9 cellular contexts compared by ENCODE assay signal in the genomic region with DNA sequence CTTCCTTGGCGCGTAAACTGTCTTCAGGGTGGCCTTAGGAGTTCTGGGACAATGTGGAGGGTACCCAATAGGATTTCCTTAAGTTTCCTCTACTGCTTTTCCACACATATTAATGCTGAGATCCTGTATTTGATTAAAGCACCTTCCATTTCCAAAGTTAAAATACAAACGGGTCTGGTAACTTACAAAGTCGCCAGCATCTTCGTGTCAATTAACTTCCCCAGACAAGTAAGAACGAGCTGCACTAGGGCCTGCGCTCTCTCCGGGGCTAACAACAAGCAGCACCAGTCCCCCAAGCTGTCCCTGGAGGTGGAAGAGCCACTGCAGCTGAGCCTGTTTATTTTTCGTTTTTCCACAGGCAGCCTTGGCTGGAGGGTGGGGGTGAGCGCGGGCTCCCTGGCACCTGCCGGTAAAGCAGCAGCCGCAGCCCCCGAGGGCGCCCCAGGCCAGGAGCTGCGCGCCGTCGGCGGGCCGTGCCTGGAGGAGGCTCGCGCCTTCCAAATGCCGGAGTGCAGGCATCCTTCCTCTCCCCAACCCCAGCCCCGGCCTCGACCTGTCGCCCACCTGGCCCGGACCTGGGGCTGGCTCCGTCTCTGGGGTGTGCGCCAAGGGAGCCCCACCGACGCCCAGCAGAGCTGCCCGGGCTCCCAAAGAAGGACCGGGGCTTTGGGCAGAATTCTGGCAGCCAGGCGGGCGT.
DNase-seq lines count a peak whose midpoint lies in the region; ATAC-seq, FAIRE-seq and TF ChIP-seq lines count a peak whose summit lies in the region.
"Had no signal": no experiment of that assay in that cellular context is flagged by ENCODE, and none has a peak within 500 bp of the region (broad histone marks: within the 10 kb centered on the region; RNA-seq: fewer than 3 reads in every experiment).

No MANE protein-coding gene starts in this region.

- H3K4me3 Mint-ChIP-seq in CD8-positive, alpha-beta T cell = peak overlapping the region; percentile 55
- H3K4me3 Mint-ChIP-seq in astrocyte (ENCODE audit: unreplicated experiment) = peak overlapping the region; percentile 54

- H3K27me3 ChIP-seq in CD8-positive, alpha-beta T cell (ENCODE audit: insufficient read depth, low read length) = peaks cover 20% of the 10 kb centered on the region
- H3K27me3 ChIP-seq in astrocyte (ENCODE audit: insufficient read depth, low read length) = peaks cover 51% of the 10 kb centered on the region
- peaks cover 39% of the 10 kb centered on the region for H3K27me3 ChIP-seq in brain microvascular endothelial cell (replicated peaks)

- CTCF ChIA-PET in CD8-positive, alpha-beta T cell (lab: Charles Lee) = interaction anchor here (0.5 to 0.6 kb wide), 2 partner anchors 150 to 1581 kb away, joined by 3 read pairs; no protein-coding TSS in a partner anchor

- H3K79me2 ChIP-seq in astrocyte (ENCODE audit: insufficient read depth, low read length) = no peaks in the 10 kb centered on the region

- no peak overlapping the region for H3K27ac ChIP-seq in CD8-positive, alpha-beta T cell (ENCODE audit: low read depth, low read length)
- H3K27ac ChIP-seq in astrocyte (ENCODE audit: low read depth, low read length) = no peak overlapping the region
- no peak overlapping the region for H3K27ac ChIP-seq in brain microvascular endothelial cell
- H3K27ac ChIP-seq: body of pancreas had no signal

- no peak overlapping the region for H3K9ac ChIP-seq in astrocyte (ENCODE audit: low read length)

- H3K4me1 Mint-ChIP-seq in CD8-positive, alpha-beta T cell (ENCODE audit: low read depth) = peaks cover 23% of the 10 kb centered on the region
- no peaks in the 10 kb centered on the region for H3K4me1 Mint-ChIP-seq in astrocyte (ENCODE audit: low read depth, unreplicated experiment)

- H2AFZ ChIP-seq in astrocyte (ENCODE audit: low read depth, low read length) = no peak overlapping the region

- H3K27me3 Mint-ChIP-seq in CD8-positive, alpha-beta T cell (ENCODE audit: low read depth) = peaks cover 70% of the 10 kb centered on the region
- H3K27me3 Mint-ChIP-seq in astrocyte (ENCODE audit: low read depth, unreplicated experiment) = peaks cover 47% of the 10 kb centered on the region

- H4K20me1 ChIP-seq in astrocyte (ENCODE audit: insufficient read depth, low read length) = no peaks in the 10 kb centered on the region

- intact Hi-C loops in CD8-positive, alpha-beta T cell (cut with DNase I, micrococcal nuclease) = loop anchor here in 1 of 2 experiments (10.0 kb wide), 1 partner anchor 738 kb away; no protein-coding TSS in a partner anchor
- intact Hi-C loops in mucosa of descending colon (cut with DNase I, micrococcal nuclease) = no loop called here

- FAIRE-seq in astrocyte (lab: Jason Lieb, UNC) = no peak

- POLR2A ChIA-PET in CD8-positive, alpha-beta T cell (lab: Charles Lee) = no interaction called here

- no peaks in the 10 kb centered on the region for H3K36me3 Mint-ChIP-seq in CD8-positive, alpha-beta T cell
- H3K36me3 Mint-ChIP-seq in astrocyte (ENCODE audit: low read depth, unreplicated experiment) = no peaks in the 10 kb centered on the region

- no peaks in the 10 kb centered on the region for H3K9me3 Mint-ChIP-seq in CD8-positive, alpha-beta T cell
- peaks cover 5% of the 10 kb centered on the region for H3K9me3 Mint-ChIP-seq in astrocyte (ENCODE audit: unreplicated experiment)

- no peak for ATAC-seq in CD8-positive, alpha-beta T cell
- ATAC-seq in GM19025 (IDR thresholded peaks at IDR 0.05; ENCODE audit: low read depth, unreplicated experiment) (peak; percentile 26), HG03108 (IDR thresholded peaks at IDR 0.05; ENCODE audit: unreplicated experiment) (peak; percentile 20), mucosa of descending colon (peak; percentile 33)

- no peak overlapping the region for H3K27ac Mint-ChIP-seq in CD8-positive, alpha-beta T cell
- no peak overlapping the region for H3K27ac Mint-ChIP-seq in astrocyte (ENCODE audit: unreplicated experiment)

- no peaks in the 10 kb centered on the region for H3K9me3 ChIP-seq in CD8-positive, alpha-beta T cell (ENCODE audit: low read length)
- H3K9me3 ChIP-seq in astrocyte (ENCODE audit: insufficient read depth, low read depth, low read length) = no peaks in the 10 kb centered on the region
- H3K9me3 ChIP-seq in mucosa of descending colon = no peaks in the 10 kb centered on the region
- H3K9me3 ChIP-seq: body of pancreas had no signal

- peaks cover 9% of the 10 kb centered on the region for H3K4me1 ChIP-seq in CD8-positive, alpha-beta T cell (ENCODE audit: insufficient read depth, low read length)
- H3K4me1 ChIP-seq in astrocyte (ENCODE audit: insufficient read depth, low read length) = no peaks in the 10 kb centered on the region
- H3K4me1 ChIP-seq in mucosa of descending colon (ENCODE audit: low read depth) = peaks cover 5% of the 10 kb centered on the region

- peak overlapping the region; percentile 79 for H3K4me2 ChIP-seq in astrocyte (ENCODE audit: low read length)

- no peak overlapping the region for H3K4me3 ChIP-seq in CD8-positive, alpha-beta T cell (ENCODE audit: low read depth, low read length)
- H3K4me3 ChIP-seq in astrocyte (ENCODE audit: insufficient read depth, low read depth, low read length) = no peak overlapping the region
- H3K4me3 ChIP-seq in mucosa of descending colon = no peak overlapping the region
- H3K4me3 ChIP-seq in brain microvascular endothelial cell (ENCODE audit: low read depth, low read length) = no peak overlapping the region
- H3K4me3 ChIP-seq: body of pancreas had no signal

- no peak for TF ChIP-seq CTCF in CD8-positive, alpha-beta T cell (IDR thresholded peaks at IDR 0.05)
- no peak for TF ChIP-seq CTCF in astrocyte (IDR thresholded peaks at IDR 0.05; ENCODE audit: insufficient read depth, low read depth, low read length)
- no peak for TF ChIP-seq CTCF in mucosa of descending colon (IDR thresholded peaks at IDR 0.05)
- no peak for TF ChIP-seq CTCF in brain microvascular endothelial cell (IDR thresholded peaks at IDR 0.05; ENCODE audit: low read depth, low read length, missing control alignments)

- no peaks in the 10 kb centered on the region for H3K36me3 ChIP-seq in CD8-positive, alpha-beta T cell (ENCODE audit: insufficient read depth, low read length)
- H3K36me3 ChIP-seq in astrocyte (ENCODE audit: insufficient read depth, low read length) (no peaks in the 10 kb centered on the region), mucosa of descending colon (ENCODE audit: low read depth) (no peaks in the 10 kb centered on the region), brain microvascular endothelial cell (replicated peaks) (no peaks in the 10 kb centered on the region)

- DNase-seq in CD8-positive, alpha-beta T cell = no peak
- DNase-seq in astrocyte (ENCODE audit: low read depth) = no peak
- DNase-seq in mucosa of descending colon = peak in 2 of 3 donors; percentile 35 to 48
- DNase-seq in ecto neural progenitor cell (ENCODE audit: low spot score) = no peak
- DNase-seq in brain microvascular endothelial cell = no peak
- no peak for DNase-seq in NCI-H2227 (lab: John Stamatoyannopoulos, UW; ENCODE audit: unreplicated experiment)

- in situ Hi-C loops in brain microvascular endothelial cell (cut with HindIII; ENCODE audit: low pct_ligation_motif_present, low sequenced_read_pairs) = no loop called here

Comparison
In these comparisons a context has a peak if more than half of its experiments do, and no peak if none do; other contexts are left out.
1. DNase-seq: peak in mucosa of descending colon (2 of 3); none in CD8-positive, alpha-beta T cell (0 of 7), astrocyte (single experiment), ecto neural progenitor cell (single experiment), brain microvascular endothelial cell (single experiment) and NCI-H2227 (single experiment).